Comparison of ENCODE assay signal across 9 cellular contexts in genomic region chr10:10831085-10831484, GRCh38.
DNase-seq lines count a peak whose midpoint lies in the region; ATAC-seq, FAIRE-seq and TF ChIP-seq lines count a peak whose summit lies in the region.
"Had no signal": no experiment of that assay in that cellular context is flagged by ENCODE, and none has a peak within 500 bp of the region (broad histone marks: within the 10 kb centered on the region; RNA-seq: fewer than 3 reads in every experiment).

No MANE protein-coding gene starts in this region.

- H3K9ac ChIP-seq in PC-3 (ENCODE audit: low read length), result no peak overlapping the region

- no peaks in the 10 kb centered on the region for H3K27me3 ChIP-seq in PC-3 (ENCODE audit: low read length)

- peak overlapping the region; percentile 71 for H3K27ac ChIP-seq in PC-3 (ENCODE audit: low read length)
- H3K27ac ChIP-seq in mesodermal cell (ENCODE audit: low read depth, low read length, severe bottlenecking), result peak overlapping the region; percentile 82

- H3K4me3 ChIP-seq in PC-3 (ENCODE audit: low read length) (no peak overlapping the region), epithelial cell of esophagus (ENCODE audit: low read length) (no peak overlapping the region), mesodermal cell (ENCODE audit: extremely low read depth, insufficient read depth, low read length, poor library complexity, severe bottlenecking) (no peak overlapping the region)

- peaks cover 3% of the 10 kb centered on the region for H3K9me3 Mint-ChIP-seq in activated CD8-positive, alpha-beta memory T cell treated with anti-CD3 and anti-CD28 coated beads, Interleukin-2, amount 10 ng/mL, durations not matched to agents 7 days and 5 days (ENCODE audit: low read depth)

- H3K79me2 ChIP-seq in PC-3 (ENCODE audit: low read length), result no peaks in the 10 kb centered on the region

- H3K9me3 ChIP-seq in PC-3 (ENCODE audit: low read length) (no peaks in the 10 kb centered on the region), mesodermal cell (ENCODE audit: control insufficient read depth, low read length) (no peaks in the 10 kb centered on the region)

- peak; percentile 53 for FAIRE-seq in urothelium cell line (lab: Jason Lieb, UNC)

- no peaks in the 10 kb centered on the region for H3K9me2 ChIP-seq in PC-3 (replicated peaks; ENCODE audit: low read length)

- H3K36me3 ChIP-seq in PC-3 (ENCODE audit: low read depth, low read length), result no peaks in the 10 kb centered on the region
- no peaks in the 10 kb centered on the region for H3K36me3 ChIP-seq in mesodermal cell (ENCODE audit: control insufficient read depth, insufficient read depth, low read length)

- BruUV-seq in PC-3 (replicated peaks; lab: Mats Ljungman, UMichigan), result no TSS peak

- no peak for TF ChIP-seq CTCF in PC-3 (conservative IDR thresholded peaks at IDR 0.05; ENCODE audit: low read depth, low read length)
- TF ChIP-seq CTCF in epithelial cell of esophagus (IDR thresholded peaks at IDR 0.05; ENCODE audit: insufficient read depth, low read depth, low read length, missing control alignments), result no peak

- DNase-seq in PC-3, result peak; percentile 4
- peak; percentile 79 for DNase-seq in epithelial cell of esophagus (ENCODE audit: low read depth)
- peak; percentile 12 for DNase-seq in urothelium cell line (ENCODE audit: low spot score)
- DNase-seq in HEK293T (ENCODE audit: extremely low spot score), result no peak
- no peak for DNase-seq in activated CD8-positive, alpha-beta memory T cell treated with anti-CD3 and anti-CD28 coated beads, Interleukin-2, amount 10 ng/mL, durations not matched to agents 7 days and 5 days
- DNase-seq: NCI-H2107, T-helper 2 cell had no signal

- H3K4me1 ChIP-seq in PC-3 (ENCODE audit: insufficient read depth, low read length) (no peaks in the 10 kb centered on the region), mesodermal cell (ENCODE audit: control insufficient read depth, insufficient read depth, low read length, poor library complexity, severe bottlenecking) (peaks cover 6% of the 10 kb centered on the region)

- no peaks in the 10 kb centered on the region for H3K36me3 Mint-ChIP-seq in activated CD8-positive, alpha-beta memory T cell treated with anti-CD3 and anti-CD28 coated beads, Interleukin-2, amount 10 ng/mL, durations not matched to agents 7 days and 5 days

- intact Hi-C loops in PC-3 (cut with micrococcal nuclease), result loop anchor here (2.0 kb wide), 1 partner anchor 26 kb away; no protein-coding TSS in a partner anchor

- H4K20me1 ChIP-seq in PC-3 (ENCODE audit: low read length), result no peaks in the 10 kb centered on the region

- CTCF ChIA-PET in PC-3 (lab: Charles Lee) (no interaction called here), HEK293T (lab: Yijun Ruan, JAX) (no interaction called here)
- CTCF ChIA-PET in activated CD8-positive, alpha-beta memory T cell treated with anti-CD3 and anti-CD28 coated beads, Interleukin-2, amount 10 ng/mL, durations not matched to agents 7 days and 5 days (lab: Charles Lee), result no interaction called here

- no peaks in the 10 kb centered on the region for H3K4me1 Mint-ChIP-seq in activated CD8-positive, alpha-beta memory T cell treated with anti-CD3 and anti-CD28 coated beads, Interleukin-2, amount 10 ng/mL, durations not matched to agents 7 days and 5 days

- H3K4me2 ChIP-seq in PC-3 (ENCODE audit: low read length), result no peak overlapping the region

- H3F3A ChIP-seq in PC-3 (ENCODE audit: low read length, unreplicated experiment), result no peaks in the 10 kb centered on the region

- H3K4me3 Mint-ChIP-seq in activated CD8-positive, alpha-beta memory T cell treated with anti-CD3 and anti-CD28 coated beads, Interleukin-2, amount 10 ng/mL, durations not matched to agents 7 days and 5 days, result no peak overlapping the region

- H3K27ac Mint-ChIP-seq in activated CD8-positive, alpha-beta memory T cell treated with anti-CD3 and anti-CD28 coated beads, Interleukin-2, amount 10 ng/mL, durations not matched to agents 7 days and 5 days, result no peak overlapping the region

- WGBS in mesodermal cell (ENCODE audit: insufficient coverage in 2 of 2), 2 experiments, result 90 to 91% methylated on average over 6 to 7 of the region's 8 CpGs

- POLR2A ChIA-PET in PC-3 (lab: Charles Lee; ENCODE audit: unreplicated experiment) (no interaction called here), HEK293T (lab: Yijun Ruan, JAX) (no interaction called here)

- H2AFZ ChIP-seq in PC-3 (ENCODE audit: low read length), result no peak overlapping the region

- H3K27me3 Mint-ChIP-seq in activated CD8-positive, alpha-beta memory T cell treated with anti-CD3 and anti-CD28 coated beads, Interleukin-2, amount 10 ng/mL, durations not matched to agents 7 days and 5 days, result peaks cover 5% of the 10 kb centered on the region

- ATAC-seq in PC-3, result no peak; the same call in 1 of the 2 replicates
- no peak for ATAC-seq in GM21723 (IDR thresholded peaks at IDR 0.05; ENCODE audit: unreplicated experiment)
- no peak for ATAC-seq in activated CD8-positive, alpha-beta memory T cell treated with anti-CD3 and anti-CD28 coated beads, Interleukin-2, amount 10 ng/mL, durations not matched to agents 7 days and 5 days

TF ChIP-seq in HEK293T, 16 proteins besides CTCF, POLR2A, EP300 and RAD21:
- TF ChIP-seq NFRKB (IDR thresholded peaks at IDR 0.05), result no peak
- TF ChIP-seq L3MBTL2 (conservative IDR thresholded peaks at IDR 0.05), result no peak
- TF ChIP-seq SP1 (IDR thresholded peaks at IDR 0.05), result no peak
- TF ChIP-seq FOXA1 (IDR thresholded peaks at IDR 0.05), result no peak
- TF ChIP-seq LEF1 (IDR thresholded peaks at IDR 0.05; ENCODE audit: borderline replicate concordance), result no peak
- TF ChIP-seq FOXK2 (IDR thresholded peaks at IDR 0.05), result no peak
- TF ChIP-seq ZNF384 (IDR thresholded peaks at IDR 0.05), result no peak
- TF ChIP-seq SUZ12 (IDR thresholded peaks at IDR 0.05), result no peak
- TF ChIP-seq CTBP1 (IDR thresholded peaks at IDR 0.05; ENCODE audit: borderline replicate concordance), result no peak
- no peak for TF ChIP-seq BHLHE40 (IDR thresholded peaks at IDR 0.05; ENCODE audit: borderline replicate concordance)
- no peak for TF ChIP-seq TARDBP (IDR thresholded peaks at IDR 0.05)
- TF ChIP-seq PKNOX1 (IDR thresholded peaks at IDR 0.05), result no peak

Comparison
In these comparisons a context has a peak if more than half of its experiments do, and no peak if none do; other contexts are left out.
1. DNase-seq: peak in PC-3 (single experiment), epithelial cell of esophagus (single experiment) and urothelium cell line (single experiment); none in HEK293T (single experiment) and activated CD8-positive, alpha-beta memory T cell treated with anti-CD3 and anti-CD28 coated beads, Interleukin-2, amount 10 ng/mL, durations not matched to agents 7 days and 5 days (single experiment).